In the genomic region with DNA sequence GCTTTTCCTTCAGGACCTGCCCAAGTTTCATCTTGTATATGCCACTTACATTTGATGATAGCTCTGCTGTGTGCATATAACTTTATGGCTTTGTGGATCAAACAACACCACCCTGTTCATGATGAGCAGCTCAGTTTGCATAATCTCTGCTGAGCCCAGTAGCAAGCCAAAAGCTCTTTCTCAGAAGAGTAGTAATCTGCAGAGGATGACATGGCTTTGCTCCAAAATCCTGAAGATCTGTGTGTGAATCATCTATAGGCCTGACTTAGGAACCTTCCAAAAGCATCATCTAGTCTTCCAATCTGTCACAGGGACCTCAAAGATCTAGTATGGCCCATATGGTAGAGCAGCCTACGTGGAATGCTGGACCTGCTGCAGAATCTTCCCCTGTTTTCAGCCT, we compare ENCODE assay signal across 18 cellular contexts.
DNase-seq lines count a peak whose midpoint lies in the region; ATAC-seq and TF ChIP-seq lines count a peak whose summit lies in the region.
"Had no signal": no experiment of that assay in that cellular context is flagged by ENCODE, and none has a peak within 500 bp of the region (broad histone marks: within the 10 kb centered on the region; RNA-seq: fewer than 3 reads in every experiment).

No MANE protein-coding gene starts in this region.

- TF ChIP-seq CTCF in fibroblast of mammary gland (conservative IDR thresholded peaks at IDR 0.05; ENCODE audit: control insufficient read depth, insufficient read depth, low read depth, low read length), result no peak
- TF ChIP-seq CTCF in vagina (IDR thresholded peaks at IDR 0.05), result no peak
- TF ChIP-seq CTCF in esophagus squamous epithelium (IDR thresholded peaks at IDR 0.05), result no peak

- H3K27ac ChIP-seq in vagina, result no peak overlapping the region
- no peak overlapping the region for H3K27ac ChIP-seq in esophagus squamous epithelium
- H3K27ac ChIP-seq: C4-2B had no signal

- no peaks in the 10 kb centered on the region for H3K4me1 ChIP-seq in vagina
- H3K4me1 ChIP-seq in esophagus squamous epithelium, result no peaks in the 10 kb centered on the region
- H3K4me1 ChIP-seq: BE2C, HAP-1 had no signal

- 77 to 100% methylated on average over 1 of the region's 1 CpG for WGBS in esophagus squamous epithelium, 2 donors

- H3K9me3 ChIP-seq in vagina, result no peaks in the 10 kb centered on the region
- no peaks in the 10 kb centered on the region for H3K9me3 ChIP-seq in esophagus squamous epithelium
- H3K9me3 ChIP-seq: BE2C, HAP-1 had no signal

- no peak for ATAC-seq in HG03175 (IDR thresholded peaks at IDR 0.05; ENCODE audit: unreplicated experiment)
- ATAC-seq: GM23338 had no signal

- TF ChIP-seq POLR2A in vagina (IDR thresholded peaks at IDR 0.05) (no peak), esophagus squamous epithelium (IDR thresholded peaks at IDR 0.05) (no peak)

- H3K4me3 ChIP-seq in fibroblast of mammary gland (ENCODE audit: control insufficient read depth, low read depth, low read length) (no peak overlapping the region), vagina (no peak overlapping the region), esophagus squamous epithelium (no peak overlapping the region)
- H3K4me3 ChIP-seq: GM23338, HAP-1 had no signal

- no peaks in the 10 kb centered on the region for H3K36me3 ChIP-seq in vagina
- H3K36me3 ChIP-seq in esophagus squamous epithelium, result no peaks in the 10 kb centered on the region
- H3K36me3 ChIP-seq: BE2C, HAP-1 had no signal

- DNase-seq in AG08395 (ENCODE audit: low spot score), result peak; percentile 38
- DNase-seq in ELR (ENCODE audit: low read depth), result peak; percentile 30
- DNase-seq in M059J (ENCODE audit: low read depth), result peak; percentile 60
- DNase-seq in fibroblast of mammary gland (ENCODE audit: low read depth), result peak; percentile 20
- no peak for DNase-seq in DMS79 treated with DMSO at 0.1 percent for 48 hours (lab: John Stamatoyannopoulos, UW)
- DNase-seq in vagina (ENCODE audit: extremely low spot score in 2 of 2), result no peak
- DNase-seq in esophagus squamous epithelium (lab: John Stamatoyannopoulos, UW), result no peak
- DNase-seq: 8988T; BE2C; CD4-positive, alpha-beta memory T cell; COR-L47; DMS153; DND-41; KBM-7 had no signal

- no peaks in the 10 kb centered on the region for H3K27me3 ChIP-seq in vagina
- H3K27me3 ChIP-seq in esophagus squamous epithelium, result no peaks in the 10 kb centered on the region
- H3K27me3 ChIP-seq: BE2C had no signal

- intact Hi-C loops in vagina (cut with DNase I), result no loop called here
- intact Hi-C loops in esophagus squamous epithelium (cut with DNase I), result no loop called here

Comparison
In these comparisons a context has a peak if more than half of its experiments do, and no peak if none do; other contexts are left out.
1. DNase-seq: peak in AG08395 (single experiment), ELR (single experiment), M059J (single experiment) and fibroblast of mammary gland (single experiment); none in DMS79 treated with DMSO at 0.1 percent for 48 hours (single experiment), vagina (0 of 2) and esophagus squamous epithelium (single experiment).